In the genomic region with DNA sequence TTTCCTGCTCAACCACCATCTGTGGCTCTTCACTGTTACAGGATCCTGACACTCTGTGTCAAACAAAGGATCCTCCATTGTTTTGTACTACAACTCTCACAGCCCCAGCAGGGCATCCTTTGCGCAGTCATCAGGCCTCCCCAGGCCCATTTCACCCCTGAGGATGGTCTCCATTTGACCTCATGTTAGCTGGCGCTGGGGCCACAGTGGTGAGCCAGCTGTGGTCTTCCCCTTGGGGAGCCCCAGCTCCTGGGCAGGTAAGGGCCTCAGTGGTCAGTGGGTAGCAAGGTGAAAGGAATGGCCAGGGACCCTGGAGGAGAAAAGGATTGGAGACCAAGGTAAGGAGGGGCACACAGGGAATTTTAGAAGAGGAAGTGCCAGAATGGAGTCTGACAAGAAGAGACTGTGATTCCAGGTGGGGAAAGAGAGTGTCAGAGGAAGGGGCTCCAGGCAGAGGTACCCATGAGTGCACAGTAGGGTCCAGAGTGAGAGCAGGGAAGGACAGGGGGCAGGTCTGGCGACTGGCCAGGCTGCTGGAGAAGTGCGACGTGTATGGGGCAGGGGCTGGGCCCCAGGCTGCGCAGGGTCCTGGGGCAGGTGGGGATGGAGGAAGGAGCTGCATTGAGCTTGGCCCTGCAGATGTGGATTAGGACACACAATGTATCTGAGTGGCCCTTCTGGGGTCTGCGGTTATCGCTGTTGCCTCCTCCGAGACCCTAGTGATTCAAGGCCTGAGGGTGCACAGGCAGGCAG, we compare ENCODE assay signal across 24 cellular contexts.
DNase-seq lines count a peak whose midpoint lies in the region; ATAC-seq and TF ChIP-seq lines count a peak whose summit lies in the region.
"Had no signal": no experiment of that assay in that cellular context is flagged by ENCODE, and none has a peak within 500 bp of the region (broad histone marks: within the 10 kb centered on the region; RNA-seq: fewer than 3 reads in every experiment).

No MANE protein-coding gene starts in this region.

- H3K56ac ChIP-seq in H9 (ENCODE audit: insufficient read length, low read depth, low read length), result no peak overlapping the region

- H3K4me3 ChIP-seq in testis (no peak overlapping the region), PC-9 (no peak overlapping the region)
- H3K4me3 ChIP-seq: colonic mucosa, heart right ventricle, tibial nerve had no signal

- no peak overlapping the region for H2BK5ac ChIP-seq in H9 (ENCODE audit: insufficient read length, low read length)

- no peaks in the 10 kb centered on the region for H3F3A ChIP-seq in PC-9 (ENCODE audit: insufficient read depth, low read depth)

- H2AFZ ChIP-seq in H9 (ENCODE audit: low read length) (no peak overlapping the region), PC-9 (no peak overlapping the region)

- peaks cover 10% of the 10 kb centered on the region for H3K9me3 Mint-ChIP-seq in activated CD8-positive, alpha-beta memory T cell treated with anti-CD3 and anti-CD28 coated beads, Interleukin-2, amount 10 ng/mL, durations not matched to agents 7 days and 5 days (ENCODE audit: low read depth)
- peaks cover 32% of the 10 kb centered on the region in 2 experiments for H3K9me3 Mint-ChIP-seq in H9

- H3K18ac ChIP-seq in H9 (ENCODE audit: insufficient read length, low read depth, low read length), result no peak overlapping the region

- no peak overlapping the region for H3K4me3 Mint-ChIP-seq in activated CD8-positive, alpha-beta memory T cell treated with anti-CD3 and anti-CD28 coated beads, Interleukin-2, amount 10 ng/mL, durations not matched to agents 7 days and 5 days
- no peak overlapping the region for H3K4me3 Mint-ChIP-seq in H9
- H3K4me3 Mint-ChIP-seq: effector memory CD8-positive, alpha-beta T cell; memory B cell had no signal

- H3K23ac ChIP-seq in H9 (ENCODE audit: insufficient read length, low read depth, low read length), result no peak overlapping the region

- intact Hi-C loops in testis (cut with DNase I; ENCODE audit: low total_unique reads), result no loop called here
- intact Hi-C loops in PC-9 (cut with micrococcal nuclease; ENCODE audit: unreplicated experiment), result no loop called here

- no CpG with 5 or more reads among the region's 9 CpGs for WGBS in H9 (ENCODE audit: extremely low coverage, insufficient read length, low lambda C conversion rate)
- 91 to 96% methylated on average over 6 to 9 of the region's 9 CpGs for WGBS in testis, 2 donors

- no peaks in the 10 kb centered on the region for H3K27me3 ChIP-seq in H9 (ENCODE audit: insufficient read depth, low read length)
- H3K27me3 ChIP-seq in testis, result no peaks in the 10 kb centered on the region
- H3K27me3 ChIP-seq in PC-9 (ENCODE audit: insufficient read depth, low read depth), result 0 out of 2 replicates have a peak, but pooled peaks cover 5% of the 10 kb centered on the region
- H3K27me3 ChIP-seq: colonic mucosa, heart right ventricle, tibial nerve had no signal

- no peak overlapping the region for H3K4ac ChIP-seq in H9 (ENCODE audit: low read depth, low read length)

- no peaks in the 10 kb centered on the region for H3K23me2 ChIP-seq in H9 (ENCODE audit: insufficient read length, low read depth, low read length, poor library complexity, severe bottlenecking)

- no peaks in the 10 kb centered on the region for H3K79me2 ChIP-seq in H9 (ENCODE audit: insufficient read depth, low read length)
- H3K79me2 ChIP-seq in PC-9 (ENCODE audit: low read depth), result no peaks in the 10 kb centered on the region

- H4K8ac ChIP-seq in H9 (replicated peaks; ENCODE audit: insufficient read length, low read depth, low read length), result no peak overlapping the region

- POLR2A ChIA-PET in PC-9 (lab: Charles Lee; ENCODE audit: unreplicated experiment), result no interaction called here

- H3K79me1 ChIP-seq in H9 (ENCODE audit: insufficient read depth, low read depth, low read length, poor library complexity, severe bottlenecking), result no peaks in the 10 kb centered on the region

- peaks cover 6% of the 10 kb centered on the region; the same call in 1 of the 2 replicates for H3K9me2 ChIP-seq in PC-9 (ENCODE audit: insufficient read depth)

- no peak overlapping the region for H2BK12ac ChIP-seq in H9 (ENCODE audit: insufficient read length, low read depth, low read length)

- no peaks in the 10 kb centered on the region for H3K4me1 Mint-ChIP-seq in activated CD8-positive, alpha-beta memory T cell treated with anti-CD3 and anti-CD28 coated beads, Interleukin-2, amount 10 ng/mL, durations not matched to agents 7 days and 5 days
- H3K4me1 Mint-ChIP-seq in H9, result peaks cover 6 to 12% of the 10 kb centered on the region in 2 experiments; a peak in 3 of 4 replicates

- no peak for TF ChIP-seq POLR2A in testis (IDR thresholded peaks at IDR 0.05)

- no peak for ATAC-seq in activated CD8-positive, alpha-beta memory T cell treated with anti-CD3 and anti-CD28 coated beads, Interleukin-2, amount 10 ng/mL, durations not matched to agents 7 days and 5 days
- ATAC-seq in left lobe of liver, result no peak
- no peak for ATAC-seq in HG03196 (IDR thresholded peaks at IDR 0.05; ENCODE audit: unreplicated experiment)
- ATAC-seq: activated CD4-positive, CD25-positive, alpha-beta regulatory T cell treated with anti-CD3 and anti-CD28 coated beads, Interleukin-2, amount 50 U/mL, for 24 hours; effector memory CD8-positive, alpha-beta T cell; heart right ventricle had no signal

- H4K20me1 ChIP-seq in H9 (ENCODE audit: control insufficient read depth, insufficient read depth, insufficient read length) (no peaks in the 10 kb centered on the region), PC-9 (ENCODE audit: insufficient read depth) (no peaks in the 10 kb centered on the region)

- no peak overlapping the region for H3T11ph ChIP-seq in H9 (ENCODE audit: low read length)

- no peaks in the 10 kb centered on the region for H3K36me3 ChIP-seq in testis (ENCODE audit: low read depth, missing control alignments)
- H3K36me3 ChIP-seq in PC-9 (ENCODE audit: low read depth), result no peaks in the 10 kb centered on the region
- H3K36me3 ChIP-seq: colonic mucosa, heart right ventricle, tibial nerve had no signal

- H3K4me2 ChIP-seq in H9 (ENCODE audit: insufficient read depth, insufficient read length, low read length) (no peak overlapping the region), PC-9 (no peak overlapping the region)

- H3K14ac ChIP-seq in H9 (ENCODE audit: insufficient read depth, low read length), result no peak overlapping the region

- no peak overlapping the region for H2BK15ac ChIP-seq in H9 (ENCODE audit: low read depth, low read length)

- peak; percentile 19 for DNase-seq in activated CD8-positive, alpha-beta memory T cell treated with anti-CD3 and anti-CD28 coated beads, Interleukin-2, amount 10 ng/mL, durations not matched to agents 7 days and 5 days
- DNase-seq in activated CD8-positive, alpha-beta memory T cell treated with anti-CD3 and anti-CD28 coated beads for 24 hours, result no peak
- peak; percentile 17 for DNase-seq in H9
- peak; percentile 40 for DNase-seq in left lobe of liver (ENCODE audit: low spot score)
- DNase-seq in testis, result peak; percentile 4
- DNase-seq in PC-9, result no peak
- no peak for DNase-seq in NK-92 (lab: John Stamatoyannopoulos, UW; ENCODE audit: unreplicated experiment)
- DNase-seq: ACHN; activated naive CD4-positive, alpha-beta T cell treated with anti-CD3 and anti-CD28 coated beads, Interleukin-2, amount 50 U/mL, for 16 hours; amniotic stem cell; colonic mucosa; effector memory CD8-positive, alpha-beta T cell; HCEC 1CT; heart right ventricle; KBM-7; NCI-H1105; NCI-H1930; NCI-H524 treated with DMSO at 0.1 percent for 48 hours; occipital lobe; T-helper 1 cell had no signal

- CTCF ChIA-PET in activated CD8-positive, alpha-beta memory T cell treated with anti-CD3 and anti-CD28 coated beads, Interleukin-2, amount 10 ng/mL, durations not matched to agents 7 days and 5 days (lab: Charles Lee), result no interaction called here
- CTCF ChIA-PET in PC-9 (lab: Charles Lee), result no interaction called here

- H2BK120ac ChIP-seq in H9 (ENCODE audit: low read depth, low read length, poor library complexity, severe bottlenecking), result no peak overlapping the region

- no peak overlapping the region for H3K9ac ChIP-seq in H9 (ENCODE audit: extremely low read depth, insufficient read length, low read length)

- peaks cover 3% of the 10 kb centered on the region for H3K36me3 Mint-ChIP-seq in activated CD8-positive, alpha-beta memory T cell treated with anti-CD3 and anti-CD28 coated beads, Interleukin-2, amount 10 ng/mL, durations not matched to agents 7 days and 5 days
- peaks cover 3 to 20% (median 5%) of the 10 kb centered on the region in 3 experiments; a peak in 4 of 7 replicates for H3K36me3 Mint-ChIP-seq in H9 (ENCODE audit: insufficient read depth in 1 of 3, low read depth in 3 of 3)

- peaks cover 7% of the 10 kb centered on the region for H3K27me3 Mint-ChIP-seq in activated CD8-positive, alpha-beta memory T cell treated with anti-CD3 and anti-CD28 coated beads, Interleukin-2, amount 10 ng/mL, durations not matched to agents 7 days and 5 days
- H3K27me3 Mint-ChIP-seq in H9 (ENCODE audit: low read depth), result no peaks in the 10 kb centered on the region; the same call in 1 of the 2 replicates

- H3K4me1 ChIP-seq in H9 (ENCODE audit: insufficient read depth, low read length) (no peaks in the 10 kb centered on the region), testis (no peaks in the 10 kb centered on the region), PC-9 (replicated peaks; ENCODE audit: insufficient read depth) (no peaks in the 10 kb centered on the region)
- H3K4me1 ChIP-seq: colonic mucosa, heart right ventricle, tibial nerve had no signal

- H2AK5ac ChIP-seq in H9 (ENCODE audit: insufficient read length, low read length), result no peak overlapping the region

- no peak overlapping the region for H3K27ac Mint-ChIP-seq in activated CD8-positive, alpha-beta memory T cell treated with anti-CD3 and anti-CD28 coated beads, Interleukin-2, amount 10 ng/mL, durations not matched to agents 7 days and 5 days
- H3K27ac Mint-ChIP-seq in H9, result no peak overlapping the region; a peak in 1 of 7 replicates
- H3K27ac Mint-ChIP-seq: effector memory CD8-positive, alpha-beta T cell; memory B cell had no signal

- no TSS peak for BruUV-seq in PC-9 (replicated peaks; lab: Mats Ljungman, UMichigan)

- peaks cover 7% of the 10 kb centered on the region for H3K9me3 ChIP-seq in H9 (ENCODE audit: control insufficient read depth, low read depth, low read length)
- no peaks in the 10 kb centered on the region for H3K9me3 ChIP-seq in testis
- 0 out of 2 replicates have a peak, but pooled peaks cover 6% of the 10 kb centered on the region for H3K9me3 ChIP-seq in PC-9 (ENCODE audit: insufficient read depth, low read depth)
- H3K9me3 ChIP-seq: colonic mucosa had no signal

- TF ChIP-seq CTCF in H9 (conservative IDR thresholded peaks at IDR 0.05) (no peak), testis (IDR thresholded peaks at IDR 0.05) (no peak), PC-9 (conservative IDR thresholded peaks at IDR 0.05) (no peak)

- H4K5ac ChIP-seq in H9 (ENCODE audit: insufficient read length, low read depth, low read length), result no peak overlapping the region

- H3K27ac ChIP-seq in H9 (ENCODE audit: insufficient read length, low read depth, low read length) (no peak overlapping the region), testis (no peak overlapping the region), PC-9 (no peak overlapping the region)
- H3K27ac ChIP-seq: colonic mucosa, heart right ventricle, tibial nerve had no signal

- no peak overlapping the region for H2BK20ac ChIP-seq in H9 (ENCODE audit: low read depth, low read length, poor library complexity, severe bottlenecking)

- H4K91ac ChIP-seq in H9 (ENCODE audit: insufficient read length, low read depth, low read length), result no peak overlapping the region

Comparison
In these comparisons a context has a peak if more than half of its experiments do, and no peak if none do; other contexts are left out.
1. DNase-seq: peak in activated CD8-positive, alpha-beta memory T cell treated with anti-CD3 and anti-CD28 coated beads, Interleukin-2, amount 10 ng/mL, durations not matched to agents 7 days and 5 days (single experiment), H9 (single experiment), left lobe of liver (single experiment) and testis (single experiment); none in activated CD8-positive, alpha-beta memory T cell treated with anti-CD3 and anti-CD28 coated beads for 24 hours (single experiment), PC-9 (0 of 2) and NK-92 (single experiment).